In the genomic region with DNA sequence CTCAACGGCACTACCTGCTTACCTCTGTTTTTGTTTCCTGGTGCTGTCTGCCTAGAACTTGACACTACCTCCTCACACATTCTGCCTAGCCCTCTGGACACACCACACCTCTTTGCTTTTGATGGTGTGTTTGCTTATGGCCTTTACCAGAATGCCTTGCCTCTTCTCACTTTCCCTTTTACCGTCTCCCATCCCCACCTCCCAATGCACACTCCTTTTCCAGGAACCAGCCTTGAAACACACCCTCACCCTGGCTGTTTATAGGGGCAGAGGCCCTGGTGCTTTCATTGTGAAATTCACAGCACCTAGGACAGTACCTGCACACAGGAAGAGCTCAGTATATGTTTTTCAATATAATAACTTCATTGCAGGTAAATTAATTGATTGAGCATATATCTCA, we compare ENCODE assay signal across 14 cellular contexts. TPM values are rescaled to one million over a fixed set of nuclear protein-coding genes. Genes with fewer than 3 reads are reported as not detected.
DNase-seq lines count a peak whose midpoint lies in the region; ATAC-seq and TF ChIP-seq lines count a peak whose summit lies in the region.
"Had no signal": no experiment of that assay in that cellular context is flagged by ENCODE, and none has a peak within 500 bp of the region (broad histone marks: within the 10 kb centered on the region; RNA-seq: fewer than 3 reads in every experiment).

No MANE protein-coding gene starts in this region.

- H3K27ac Mint-ChIP-seq in activated CD4-positive, alpha-beta T cell treated with anti-CD3 and anti-CD28 coated beads for 36 hours, result no peak overlapping the region
- no peak overlapping the region for H3K27ac Mint-ChIP-seq in activated CD4-positive, alpha-beta T cell treated with anti-CD3 and anti-CD28 coated beads, Interleukin-2, amount 10 ng/mL, durations not matched to agents 7 days and 5 days
- H3K27ac Mint-ChIP-seq in glutamatergic neuron (ENCODE audit: unreplicated experiment), result peak overlapping the region; percentile 15
- H3K27ac Mint-ChIP-seq: B cell had no signal

- no peaks in the 10 kb centered on the region for H3K36me3 ChIP-seq in mucosa of rectum (ENCODE audit: control insufficient read depth in 2 of 2, insufficient read depth in 2 of 2, low read length in 2 of 2)

- DNase-seq in activated CD4-positive, alpha-beta T cell treated with anti-CD3 and anti-CD28 coated beads for 36 hours, result no peak
- no peak for DNase-seq in activated CD4-positive, alpha-beta T cell treated with anti-CD3 and anti-CD28 coated beads, Interleukin-2, amount 10 ng/mL, durations not matched to agents 7 days and 5 days
- no peak for DNase-seq in glutamatergic neuron
- no peak for DNase-seq in NCI-H345 treated with DMSO at 0.1 percent for 48 hours (lab: John Stamatoyannopoulos, UW; ENCODE audit: unreplicated experiment)
- DNase-seq in DMS79 (lab: John Stamatoyannopoulos, UW), result no peak
- no peak for DNase-seq in activated naive CD4-positive, alpha-beta T cell (lab: John Stamatoyannopoulos, UW)
- DNase-seq: CD4-positive, alpha-beta memory T cell; GM23248 had no signal

- POLR2A ChIA-PET in activated CD4-positive, alpha-beta T cell treated with anti-CD3 and anti-CD28 coated beads for 36 hours (lab: Charles Lee), result no interaction called here
- POLR2A ChIA-PET in activated CD4-positive, alpha-beta T cell treated with anti-CD3 and anti-CD28 coated beads, Interleukin-2, amount 10 ng/mL, durations not matched to agents 7 days and 5 days (lab: Charles Lee), result interaction anchor here (0.6 kb wide), 1 partner anchor 734 kb away, joined by 13 read pairs; no protein-coding TSS in a partner anchor

- H3K4me3 Mint-ChIP-seq in activated CD4-positive, alpha-beta T cell treated with anti-CD3 and anti-CD28 coated beads for 36 hours, result no peak overlapping the region
- no peak overlapping the region for H3K4me3 Mint-ChIP-seq in activated CD4-positive, alpha-beta T cell treated with anti-CD3 and anti-CD28 coated beads, Interleukin-2, amount 10 ng/mL, durations not matched to agents 7 days and 5 days
- no peak overlapping the region for H3K4me3 Mint-ChIP-seq in glutamatergic neuron (ENCODE audit: unreplicated experiment)
- H3K4me3 Mint-ChIP-seq: B cell; CD4-positive, alpha-beta memory T cell had no signal

- H3K27ac ChIP-seq in mucosa of rectum (ENCODE audit: low read depth in 2 of 2, low read length in 2 of 2), result peak overlapping the region; percentile 73 to 85
- H3K27ac ChIP-seq: C4-2B, GM23248 had no signal

- no peak overlapping the region for H3K9ac ChIP-seq in mucosa of rectum (ENCODE audit: low read depth in 1 of 2, low read length in 2 of 2)
- H3K9ac ChIP-seq: GM23248 had no signal

- ATAC-seq in activated CD4-positive, alpha-beta T cell treated with anti-CD3 and anti-CD28 coated beads for 36 hours, result peak; percentile 12
- ATAC-seq: GM12878, HCT116, HepG2 had no signal

- no peaks in the 10 kb centered on the region for H3K27me3 ChIP-seq in mucosa of rectum (ENCODE audit: control insufficient read depth in 2 of 2, insufficient read depth in 2 of 2, low read length in 2 of 2)

- H3K4me1 Mint-ChIP-seq in activated CD4-positive, alpha-beta T cell treated with anti-CD3 and anti-CD28 coated beads for 36 hours, result peaks cover 4% of the 10 kb centered on the region
- no peaks in the 10 kb centered on the region for H3K4me1 Mint-ChIP-seq in activated CD4-positive, alpha-beta T cell treated with anti-CD3 and anti-CD28 coated beads, Interleukin-2, amount 10 ng/mL, durations not matched to agents 7 days and 5 days
- peaks cover 40% of the 10 kb centered on the region for H3K4me1 Mint-ChIP-seq in glutamatergic neuron (ENCODE audit: low read depth, unreplicated experiment)

- H3K27me3 Mint-ChIP-seq in activated CD4-positive, alpha-beta T cell treated with anti-CD3 and anti-CD28 coated beads for 36 hours, result no peaks in the 10 kb centered on the region
- H3K27me3 Mint-ChIP-seq in activated CD4-positive, alpha-beta T cell treated with anti-CD3 and anti-CD28 coated beads, Interleukin-2, amount 10 ng/mL, durations not matched to agents 7 days and 5 days, result no peaks in the 10 kb centered on the region
- peaks cover 5% of the 10 kb centered on the region for H3K27me3 Mint-ChIP-seq in glutamatergic neuron (ENCODE audit: unreplicated experiment)
- H3K27me3 Mint-ChIP-seq: B cell; CD4-positive, alpha-beta memory T cell had no signal

- H3K36me3 Mint-ChIP-seq in activated CD4-positive, alpha-beta T cell treated with anti-CD3 and anti-CD28 coated beads for 36 hours (ENCODE audit: low read depth), result peaks cover 5% of the 10 kb centered on the region
- no peaks in the 10 kb centered on the region for H3K36me3 Mint-ChIP-seq in activated CD4-positive, alpha-beta T cell treated with anti-CD3 and anti-CD28 coated beads, Interleukin-2, amount 10 ng/mL, durations not matched to agents 7 days and 5 days (ENCODE audit: low read depth)
- H3K36me3 Mint-ChIP-seq in glutamatergic neuron (ENCODE audit: unreplicated experiment), result peaks cover 7% of the 10 kb centered on the region

- peaks cover 23 to 52% of the 10 kb centered on the region in 2 donors for H3K4me1 ChIP-seq in mucosa of rectum (ENCODE audit: control insufficient read depth in 2 of 2, insufficient read depth in 2 of 2, low read length in 2 of 2)

- H3K9me3 ChIP-seq in mucosa of rectum (ENCODE audit: control insufficient read depth in 2 of 2, low read length in 2 of 2), result no peaks in the 10 kb centered on the region

- no peaks in the 10 kb centered on the region for H3K9me3 Mint-ChIP-seq in activated CD4-positive, alpha-beta T cell treated with anti-CD3 and anti-CD28 coated beads for 36 hours (ENCODE audit: low read depth)
- peaks cover 4% of the 10 kb centered on the region for H3K9me3 Mint-ChIP-seq in activated CD4-positive, alpha-beta T cell treated with anti-CD3 and anti-CD28 coated beads, Interleukin-2, amount 10 ng/mL, durations not matched to agents 7 days and 5 days
- H3K9me3 Mint-ChIP-seq in glutamatergic neuron (ENCODE audit: unreplicated experiment), result peaks cover 7% of the 10 kb centered on the region
- H3K9me3 Mint-ChIP-seq: CD4-positive, alpha-beta memory T cell had no signal

- intact Hi-C loops in activated CD4-positive, alpha-beta T cell treated with anti-CD3 and anti-CD28 coated beads for 36 hours (cut with DNase I, micrococcal nuclease), result no loop called here

- no peak overlapping the region for H3K4me3 ChIP-seq in mucosa of rectum (ENCODE audit: low read length in 2 of 2)
- H3K4me3 ChIP-seq: GM12878, GM23248 had no signal

- no peak for TF ChIP-seq CTCF in glutamatergic neuron (IDR thresholded peaks at IDR 0.05; ENCODE audit: partially characterized antibody, unreplicated experiment)

- CTCF ChIA-PET in activated CD4-positive, alpha-beta T cell treated with anti-CD3 and anti-CD28 coated beads for 36 hours (lab: Charles Lee), result interaction anchor here (0.5 kb wide), 1 partner anchor 146 kb away, joined by 3 read pairs; no protein-coding TSS in a partner anchor
- CTCF ChIA-PET in activated CD4-positive, alpha-beta T cell treated with anti-CD3 and anti-CD28 coated beads, Interleukin-2, amount 10 ng/mL, durations not matched to agents 7 days and 5 days (lab: Charles Lee), result no interaction called here

RNA-seq across cellular contexts. Expression of a gene that starts 56.2 kb away (rescaled TPM):
- 1 to 10 TPM; 2.7 to 3.4 TPM for total RNA-seq in activated CD4-positive, alpha-beta T cell treated with anti-CD3 and anti-CD28 coated beads for 36 hours
- total RNA-seq in activated CD4-positive, alpha-beta T cell treated with anti-CD3 and anti-CD28 coated beads, Interleukin-2, amount 10 ng/mL, durations not matched to agents 7 days and 5 days, result 10 to 100 TPM; 11.0 to 11.6 TPM
- total RNA-seq in glutamatergic neuron (ENCODE audit: unreplicated experiment), result 28.3 TPM
